ENCODE assay signal across 39 cellular contexts in the genomic region with DNA sequence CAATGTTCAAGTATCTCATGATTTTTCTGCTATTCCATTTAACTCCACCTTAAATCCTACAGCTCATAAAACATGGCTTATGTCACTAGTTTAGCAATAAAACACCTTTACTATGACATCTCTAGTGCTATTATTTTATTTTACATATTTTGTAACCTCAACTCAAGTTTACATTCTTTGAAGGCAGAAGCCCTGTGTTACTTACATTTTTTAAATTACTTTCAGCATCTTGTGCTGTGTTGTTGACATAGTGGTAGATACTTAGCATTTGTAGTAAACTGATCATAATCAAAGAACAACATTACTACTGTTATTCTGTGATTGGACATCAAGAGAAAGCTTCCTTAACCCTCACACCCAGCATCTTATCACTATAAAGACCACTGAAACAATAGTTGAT.
"Had no signal": no experiment of that assay in that cellular context is flagged by ENCODE, and none has a peak within 500 bp of the region (broad histone marks: within the 10 kb centered on the region; RNA-seq: fewer than 3 reads in every experiment).

No MANE protein-coding gene starts in this region.

- H3K27ac ChIP-seq: adrenal gland, ascending aorta, body of pancreas, brain microvascular endothelial cell, breast epithelium, cardiac muscle cell had no signal

- H3K4me3 ChIP-seq: adrenal gland, ascending aorta, body of pancreas, breast epithelium, cardiac muscle cell had no signal

- FAIRE-seq: astrocyte, bronchial epithelial cell had no signal

- H3K4me1 Mint-ChIP-seq: activated naive CD4-positive, alpha-beta T cell treated with anti-CD3 and anti-CD28 coated beads, Interleukin-2, amount 10 ng/mL, durations not matched to agents 7 days and 5 days; activated naive CD4-positive, alpha-beta T cell treated with anti-CD3 and anti-CD28 coated beads, Interleukin-2, amount 50 U/mL, for 24 hours; activated naive CD8-positive, alpha-beta T cell treated with anti-CD3 and anti-CD28 coated beads for 36 hours; activated naive CD8-positive, alpha-beta T cell treated with anti-CD3 and anti-CD28 coated beads, Interleukin-2, amount 10 ng/mL, durations not matched to agents 7 days and 5 days; activated naive CD8-positive, alpha-beta T cell treated with anti-CD3 and anti-CD28 coated beads, Interleukin-2, amount 50 U/mL, for 24 hours; activated T-helper 17 cell treated with anti-CD3 and anti-CD28 coated beads, Interleukin-2, amount 50 U/mL, for 72 hours; central memory CD8-positive, alpha-beta T cell had no signal

- H3K36me3 ChIP-seq: adrenal gland, ascending aorta, brain microvascular endothelial cell, breast epithelium, cardiac muscle cell had no signal

- ATAC-seq: activated naive CD4-positive, alpha-beta T cell treated with anti-CD3 and anti-CD28 coated beads, Interleukin-2, amount 50 U/mL, for 72 hours; activated naive CD8-positive, alpha-beta T cell treated with anti-CD3 and anti-CD28 coated beads, Interleukin-2, amount 50 U/mL, for 24 hours; activated T-cell treated with anti-CD3 and anti-CD28 coated beads, Interleukin-2, amount 50 U/mL, for 4 hours; activated T-cell treated with anti-CD3 and anti-CD28 coated beads, Interleukin-2, amount 50 U/mL, for 72 hours; activated T-helper 17 cell treated with anti-CD3 and anti-CD28 coated beads, Interleukin-2, amount 50 U/mL, for 72 hours; body of pancreas had no signal

- H3K27ac Mint-ChIP-seq: activated naive CD4-positive, alpha-beta T cell treated with anti-CD3 and anti-CD28 coated beads for 36 hours; activated naive CD4-positive, alpha-beta T cell treated with anti-CD3 and anti-CD28 coated beads, Interleukin-2, amount 10 ng/mL, durations not matched to agents 7 days and 5 days; activated naive CD4-positive, alpha-beta T cell treated with anti-CD3 and anti-CD28 coated beads, Interleukin-2, amount 50 U/mL, for 24 hours; activated naive CD4-positive, alpha-beta T cell treated with anti-CD3 and anti-CD28 coated beads, Interleukin-2, amount 50 U/mL, for 72 hours; activated naive CD8-positive, alpha-beta T cell; activated naive CD8-positive, alpha-beta T cell treated with anti-CD3 and anti-CD28 coated beads for 36 hours; activated naive CD8-positive, alpha-beta T cell treated with anti-CD3 and anti-CD28 coated beads, Interleukin-2, amount 10 ng/mL, durations not matched to agents 7 days and 5 days; activated naive CD8-positive, alpha-beta T cell treated with anti-CD3 and anti-CD28 coated beads, Interleukin-2, amount 50 U/mL, for 24 hours; activated T-cell treated with anti-CD3 and anti-CD28 coated beads, Interleukin-2, amount 50 U/mL, for 24 hours; activated T-helper 1 cell treated with anti-CD3 and anti-CD28 coated beads, Interleukin-12 subunit alpha, Interleukin-12 subunit beta, Interleukin-2, Interleukin-4 antibody, amounts not matched to agents 30 ng/mL and 10 ng/mL and 1 ng/mL, durations not matched to agents 14 hours and 24 hours and 36 hours; activated T-helper 17 cell treated with anti-CD3 and anti-CD28 coated beads, Interleukin-2, amount 50 U/mL, for 72 hours; activated T-helper 2 cell treated with anti-CD3 and anti-CD28 coated beads, Interferon-gamma antibody, Interleukin-2, Interleukin-4, amounts not matched to agents 10 μg/mL and 5 μg/mL and 100 μg/mL, durations not matched to agents 14 hours and 24 hours and 36 hours had no signal

- H3K36me3 Mint-ChIP-seq: activated naive CD4-positive, alpha-beta T cell treated with anti-CD3 and anti-CD28 coated beads, Interleukin-2, amount 10 ng/mL, durations not matched to agents 7 days and 5 days; activated naive CD4-positive, alpha-beta T cell treated with anti-CD3 and anti-CD28 coated beads, Interleukin-2, amount 50 U/mL, for 24 hours; activated naive CD4-positive, alpha-beta T cell treated with anti-CD3 and anti-CD28 coated beads, Interleukin-2, amount 50 U/mL, for 72 hours; activated naive CD8-positive, alpha-beta T cell; activated naive CD8-positive, alpha-beta T cell treated with anti-CD3 and anti-CD28 coated beads for 36 hours; activated naive CD8-positive, alpha-beta T cell treated with anti-CD3 and anti-CD28 coated beads, Interleukin-2, amount 10 ng/mL, durations not matched to agents 7 days and 5 days; brain had no signal

- H3K4me3 Mint-ChIP-seq: activated naive CD4-positive, alpha-beta T cell treated with anti-CD3 and anti-CD28 coated beads for 36 hours; activated naive CD4-positive, alpha-beta T cell treated with anti-CD3 and anti-CD28 coated beads, Interleukin-2, amount 10 ng/mL, durations not matched to agents 7 days and 5 days; activated naive CD4-positive, alpha-beta T cell treated with anti-CD3 and anti-CD28 coated beads, Interleukin-2, amount 50 U/mL, for 24 hours; activated naive CD8-positive, alpha-beta T cell; activated naive CD8-positive, alpha-beta T cell treated with anti-CD3 and anti-CD28 coated beads for 36 hours; activated naive CD8-positive, alpha-beta T cell treated with anti-CD3 and anti-CD28 coated beads, Interleukin-2, amount 10 ng/mL, durations not matched to agents 7 days and 5 days; activated naive CD8-positive, alpha-beta T cell treated with anti-CD3 and anti-CD28 coated beads, Interleukin-2, amount 50 U/mL, for 24 hours; activated T-cell treated with anti-CD3 and anti-CD28 coated beads, Interleukin-2, amount 50 U/mL, for 24 hours; activated T-cell treated with anti-CD3 and anti-CD28 coated beads, Interleukin-2, amount 50 U/mL, for 4 hours; activated T-cell treated with anti-CD3 and anti-CD28 coated beads, Interleukin-2, amount 50 U/mL, for 72 hours; activated T-helper 1 cell treated with anti-CD3 and anti-CD28 coated beads, Interleukin-12 subunit alpha, Interleukin-12 subunit beta, Interleukin-2, Interleukin-4 antibody, amounts not matched to agents 30 ng/mL and 10 ng/mL and 1 ng/mL, durations not matched to agents 14 hours and 24 hours and 36 hours; activated T-helper 17 cell treated with anti-CD3 and anti-CD28 coated beads, Interleukin-2, amount 50 U/mL, for 72 hours; brain; central memory CD8-positive, alpha-beta T cell had no signal

- H3K4me1 ChIP-seq: adrenal gland, ascending aorta, body of pancreas, breast epithelium had no signal

- DNase-seq: activated effector memory CD4-positive, alpha-beta T cell treated with anti-CD3 and anti-CD28 coated beads, Interleukin-2, amount 50 U/mL, for 16 hours; activated effector memory CD4-positive, alpha-beta T cell treated with Interleukin-2 at 50 U/mL for 16 hours; activated gamma-delta T cell; activated gamma-delta T cell treated with Interleukin-2 at 50 U/mL for 16 hours; activated naive CD4-positive, alpha-beta T cell; activated naive CD4-positive, alpha-beta T cell treated with anti-CD3 and anti-CD28 coated beads for 36 hours; activated naive CD4-positive, alpha-beta T cell treated with anti-CD3 and anti-CD28 coated beads, Interleukin-2, amount 10 ng/mL, durations not matched to agents 7 days and 5 days; activated naive CD4-positive, alpha-beta T cell treated with anti-CD3 and anti-CD28 coated beads, Interleukin-2, amount 50 U/mL, for 16 hours; activated naive CD4-positive, alpha-beta T cell treated with Interleukin-2 at 50 U/mL for 16 hours; activated naive CD8-positive, alpha-beta T cell treated with anti-CD3 and anti-CD28 coated beads for 36 hours; activated naive CD8-positive, alpha-beta T cell treated with anti-CD3 and anti-CD28 coated beads, Interleukin-2, amount 10 ng/mL, durations not matched to agents 7 days and 5 days; activated naive CD8-positive, alpha-beta T cell treated with anti-CD3 and anti-CD28 coated beads, Interleukin-2, amount 50 U/mL, for 24 hours; activated T-cell treated with anti-CD3 and anti-CD28 coated beads, Interleukin-2, amount 50 U/mL, for 24 hours; activated T-cell treated with anti-CD3 and anti-CD28 coated beads, Interleukin-2, amount 50 U/mL, for 4 hours; activated T-cell treated with anti-CD3 and anti-CD28 coated beads, Interleukin-2, amount 50 U/mL, for 48 hours; activated T-cell treated with anti-CD3 and anti-CD28 coated beads, Interleukin-2, amount 50 U/mL, for 72 hours; adrenal gland; amniotic stem cell; amygdala; anterior cingulate cortex; aorta; body of pancreas; brain microvascular endothelial cell; caudate nucleus; central memory CD4-positive, alpha-beta T cell; cerebellar nuclear complex had no signal

- H3K27me3 ChIP-seq: adrenal gland, ascending aorta, body of pancreas, brain microvascular endothelial cell, breast epithelium, cardiac muscle cell had no signal

- H3K27me3 Mint-ChIP-seq: activated naive CD4-positive, alpha-beta T cell treated with anti-CD3 and anti-CD28 coated beads, Interleukin-2, amount 10 ng/mL, durations not matched to agents 7 days and 5 days; activated naive CD4-positive, alpha-beta T cell treated with anti-CD3 and anti-CD28 coated beads, Interleukin-2, amount 50 U/mL, for 24 hours; activated naive CD8-positive, alpha-beta T cell; activated naive CD8-positive, alpha-beta T cell treated with anti-CD3 and anti-CD28 coated beads for 36 hours; activated naive CD8-positive, alpha-beta T cell treated with anti-CD3 and anti-CD28 coated beads, Interleukin-2, amount 10 ng/mL, durations not matched to agents 7 days and 5 days; activated T-cell treated with anti-CD3 and anti-CD28 coated beads, Interleukin-2, amount 50 U/mL, for 24 hours; activated T-helper 17 cell treated with anti-CD3 and anti-CD28 coated beads, Interleukin-2, amount 50 U/mL, for 72 hours; brain; central memory CD8-positive, alpha-beta T cell had no signal

- H3K9me3 ChIP-seq: adrenal gland, ascending aorta, body of pancreas, breast epithelium had no signal
